Comparison of ENCODE assay signal across 20 cellular contexts in genomic region chr20:64024141-64024990, GRCh38.
"Had no signal": no experiment of that assay in that cellular context is flagged by ENCODE, and none has a peak within 500 bp of the region (broad histone marks: within the 10 kb centered on the region; RNA-seq: fewer than 3 reads in every experiment).

No MANE protein-coding gene starts in this region.

- FAIRE-seq: endometrium, frontal cortex, islet of Langerhans had no signal

- H3K27ac ChIP-seq: heart left ventricle, left lung, ovary, thyroid gland, vagina had no signal

- H3K4me3 ChIP-seq: heart left ventricle, left lung, ovary, smooth muscle cell, thyroid gland, vagina had no signal

- H3K27me3 ChIP-seq: heart left ventricle, left lung, ovary, thyroid gland, vagina had no signal

- H3K4me1 ChIP-seq: heart left ventricle, thyroid gland, vagina had no signal

- H3K4me2 ChIP-seq: smooth muscle cell had no signal

- ATAC-seq: heart left ventricle; left lung; stimulated activated effector memory CD8-positive, alpha-beta T cell treated with anti-CD3 and anti-CD28 coated beads, Interleukin-12 subunit alpha, Interleukin-12 subunit beta, amount 100 ng/mL, for 72 hours; WTC11 had no signal

- DNase-seq: activated CD4-positive, alpha-beta T cell treated with anti-CD3 and anti-CD28 coated beads, Interleukin-2, amount 10 ng/mL, durations not matched to agents 24 days and 14 days; activated CD8-positive, alpha-beta memory T cell treated with anti-CD3 and anti-CD28 coated beads for 24 hours; activated naive CD4-positive, alpha-beta T cell treated with anti-CD3 and anti-CD28 coated beads, Interleukin-2, amount 50 U/mL, for 16 hours; activated T-cell treated with anti-CD3 and anti-CD28 coated beads for 4 hours; amniotic stem cell; dermis blood vessel endothelial cell; heart left ventricle; left lung; nephron progenitor cell; ovary; retina; T-helper 1 cell; thyroid gland had no signal

- H3K9me3 ChIP-seq: heart left ventricle, left lung, ovary, thyroid gland, vagina had no signal

- H3K36me3 ChIP-seq: ovary had no signal
